ENCODE assay signal across 34 cellular contexts in the genomic region with DNA sequence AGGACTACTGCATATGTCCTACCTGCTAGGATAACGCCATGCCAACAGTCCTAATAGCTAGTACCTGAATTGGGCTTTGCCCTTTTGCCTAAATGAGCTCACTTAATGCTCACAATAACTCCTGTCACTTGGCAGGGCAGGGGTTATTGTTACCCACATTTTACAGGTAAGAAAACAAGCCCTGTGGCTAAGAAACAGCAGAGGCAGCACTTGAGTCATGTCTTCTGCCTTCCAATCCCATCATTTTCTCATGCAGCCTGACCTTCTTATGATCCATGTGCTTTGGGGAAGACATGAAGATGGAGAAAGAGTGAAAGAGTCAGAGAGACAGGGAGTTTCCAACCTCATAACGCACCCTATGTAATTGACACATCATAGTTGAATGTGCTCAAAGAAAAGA. TPM values are rescaled to one million over a fixed set of nuclear protein-coding genes. Genes with fewer than 3 reads are reported as not detected.
"Had no signal": no experiment of that assay in that cellular context is flagged by ENCODE, and none has a peak within 500 bp of the region (broad histone marks: within the 10 kb centered on the region; RNA-seq: fewer than 3 reads in every experiment).

No MANE protein-coding gene starts in this region.

- H3K4me2 ChIP-seq: smooth muscle cell had no signal

- H3K9me3 ChIP-seq: esophagus muscularis mucosa, heart right ventricle, lower lobe of right lung, mucosa of descending colon, prostate gland, right atrium auricular region, stomach, tibial artery, upper lobe of left lung had no signal

- H3K27me3 ChIP-seq: dorsolateral prefrontal cortex, esophagus muscularis mucosa, right atrium auricular region, stomach, tibial artery, upper lobe of left lung had no signal

- H3K4me1 Mint-ChIP-seq: stimulated activated effector memory CD8-positive, alpha-beta T cell treated with anti-CD3 and anti-CD28 coated beads, Interleukin-12 subunit alpha, Interleukin-12 subunit beta, amount 100 ng/mL, for 72 hours had no signal

- H3K9me3 Mint-ChIP-seq: memory B cell; mesothelial cell of epicardium; naive B cell; nephron progenitor cell; stimulated activated effector memory CD8-positive, alpha-beta T cell treated with anti-CD3 and anti-CD28 coated beads, Interleukin-12 subunit alpha, Interleukin-12 subunit beta, amount 100 ng/mL, for 72 hours had no signal

- H3K27ac ChIP-seq: esophagus muscularis mucosa, lower lobe of right lung, prostate gland, right atrium auricular region, stomach, tibial artery, upper lobe of left lung had no signal

- H3K36me3 Mint-ChIP-seq: memory B cell; mesothelial cell of epicardium; naive B cell; stimulated activated effector memory CD8-positive, alpha-beta T cell treated with anti-CD3 and anti-CD28 coated beads, Interleukin-12 subunit alpha, Interleukin-12 subunit beta, amount 100 ng/mL, for 72 hours had no signal

- H3K4me1 ChIP-seq: prostate gland had no signal

- H3K36me3 ChIP-seq: esophagus muscularis mucosa, heart right ventricle, lower lobe of right lung, prostate gland, right atrium auricular region, stomach, tibial artery, upper lobe of left lung had no signal

- H3K4me3 Mint-ChIP-seq: memory B cell; mesothelial cell of epicardium; naive B cell; nephron progenitor cell; stimulated activated effector memory CD8-positive, alpha-beta T cell treated with anti-CD3 and anti-CD28 coated beads, Interleukin-12 subunit alpha, Interleukin-12 subunit beta, amount 100 ng/mL, for 72 hours had no signal

- DNase-seq: cerebellar nuclear complex; cortex of kidney; dorsolateral prefrontal cortex; effector CD4-positive, alpha-beta T cell; foreskin melanocyte; glutamatergic neuron; heart right ventricle; hippocampal formation; islet precursor cell; left ventricle myocardium superior; lower lobe of right lung; mucosa of descending colon; naive B cell; nephron progenitor cell; nucleus accumbens; stimulated activated CD4-positive, alpha-beta T cell treated with anti-CD3 and anti-CD28 coated beads, Interleukin-12 subunit alpha, Interleukin-12 subunit beta, amount 100 ng/mL, for 4 hours; stimulated activated CD4-positive, alpha-beta T cell treated with anti-CD3 and anti-CD28 coated beads, Interleukin-2, amount 100 ng/mL, for 24 hours; stimulated activated CD4-positive, alpha-beta T cell treated with anti-CD3 and anti-CD28 coated beads, Interleukin-4, amount 100 ng/mL, for 24 hours; stimulated activated naive CD4-positive, alpha-beta T cell treated with Interleukin-2 at 50 U/mL for 16 hours; stomach; tibial artery; upper lobe of left lung had no signal

- FAIRE-seq: urothelium cell line had no signal

- H3K4me3 ChIP-seq: dorsolateral prefrontal cortex, esophagus muscularis mucosa, heart right ventricle, lower lobe of right lung, mucosa of descending colon, prostate gland, right atrium auricular region, smooth muscle cell, stomach, tibial artery, upper lobe of left lung had no signal

- ATAC-seq: heart right ventricle; left ventricle myocardium superior; lower lobe of right lung; mucosa of descending colon; sciatic nerve; stimulated activated effector memory CD8-positive, alpha-beta T cell treated with anti-CD3 and anti-CD28 coated beads, Interleukin-12 subunit alpha, Interleukin-12 subunit beta, amount 100 ng/mL, for 72 hours had no signal

RNA-seq across cellular contexts. Expression of a gene that starts 42.9 kb away (rescaled TPM):
- total RNA-seq: epithelial cell of proximal tubule, esophagus muscularis mucosa, fibroblast of lung, left ventricle myocardium superior, lower lobe of right lung, mesothelial cell of epicardium, mucosa of descending colon, osteocyte, right atrium auricular region, sciatic nerve, smooth muscle cell, stomach, upper lobe of left lung had no signal
- polyA plus RNA-seq: fibroblast of lung, smooth muscle cell, stomach had no signal
